ENCODE assay signal across 1 cellular context in the genomic region with DNA sequence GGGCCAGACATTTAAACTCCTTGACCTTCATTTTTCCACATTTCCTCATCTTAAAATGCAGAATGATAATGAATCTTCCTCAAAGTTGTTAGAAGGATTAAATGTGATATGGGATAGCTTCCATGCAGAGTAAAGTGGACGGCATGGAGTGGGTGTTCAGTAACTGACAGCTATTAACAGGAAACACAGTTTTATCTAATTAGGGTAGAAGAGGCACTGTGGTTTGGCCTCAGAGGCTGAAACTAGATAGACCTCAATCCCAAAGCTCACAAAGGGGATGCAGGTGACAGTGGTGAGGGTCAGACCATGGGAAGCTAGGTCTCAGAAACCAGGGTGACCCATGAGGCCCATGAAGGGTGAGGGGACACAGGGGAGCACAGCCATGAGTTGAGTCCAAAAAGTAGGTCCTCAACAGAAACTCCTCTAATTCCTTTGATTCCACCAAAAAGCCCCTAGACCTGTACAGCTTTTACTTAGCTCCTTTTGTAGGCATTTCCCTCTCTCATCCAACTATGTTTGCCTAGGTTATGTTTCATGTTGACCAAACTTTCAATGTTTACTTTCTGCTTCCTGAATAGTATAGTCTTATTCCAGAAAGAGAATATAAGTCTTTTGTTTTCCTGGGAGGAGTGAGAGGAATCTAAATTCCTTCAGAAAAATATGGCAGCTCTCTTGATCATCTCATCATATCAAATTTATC.
TF ChIP-seq lines count a peak whose summit lies in the region.

No MANE protein-coding gene starts in this region.

TF ChIP-seq in liver, 16 proteins besides CTCF, POLR2A, EP300 and RAD21 (continued from another document):
- TF ChIP-seq HNF4A (conservative IDR thresholded peaks at IDR 0.05) = no peak
- TF ChIP-seq ATF3 (IDR thresholded peaks at IDR 0.05) = no peak
- peak; percentile 37 for TF ChIP-seq FOXA2 (IDR thresholded peaks at IDR 0.05)
- no peak for TF ChIP-seq YY1 (IDR thresholded peaks at IDR 0.05)
- TF ChIP-seq FOXA1 (IDR thresholded peaks at IDR 0.05) = no peak
